17 cellular contexts compared by ENCODE assay signal in genomic region chr2:150140777-150141176, GRCh38.
DNase-seq lines count a peak whose midpoint lies in the region; ATAC-seq, FAIRE-seq and TF ChIP-seq lines count a peak whose summit lies in the region.
"Had no signal": no experiment of that assay in that cellular context is flagged by ENCODE, and none has a peak within 500 bp of the region (broad histone marks: within the 10 kb centered on the region; RNA-seq: fewer than 3 reads in every experiment).

No MANE protein-coding gene starts in this region.

- no peak for TF ChIP-seq RAD21 in A549 (conservative IDR thresholded peaks at IDR 0.05 in 1 of 2, IDR thresholded peaks at IDR 0.05 in 1 of 2)

- H3K36me3 ChIP-seq in SJSA1, result no peaks in the 10 kb centered on the region
- H3K36me3 ChIP-seq: Peyer's patch had no signal

- FAIRE-seq in A549 (lab: Jason Lieb, UNC) (no peak), G401.6 (lab: Jason Lieb, UNC) (peak; percentile 99)
- FAIRE-seq: A204.1, HepG2 had no signal

- POLR2A ChIA-PET in A549 (lab: Yijun Ruan, JAX), result interaction anchor here (0.7 kb wide), 1 partner anchor 60 kb away, joined by 3 read pairs; no protein-coding TSS in a partner anchor

- H3K27me3 ChIP-seq in SJSA1 (replicated peaks), result no peaks in the 10 kb centered on the region
- H3K27me3 ChIP-seq: Peyer's patch had no signal

- ATAC-seq in A549 (no peak), GM19455 (IDR thresholded peaks at IDR 0.05; ENCODE audit: unreplicated experiment) (no peak)
- ATAC-seq: HepG2 had no signal

- WGBS in A549 (ENCODE audit: missing lambda C conversion rate), result 79% methylated on average over 1 of the region's 1 CpG

- no peak for TF ChIP-seq POLR2A in A549 (IDR thresholded peaks at IDR 0.05; ENCODE audit: low read length)

- no peak for TF ChIP-seq EP300 in A549 (IDR thresholded peaks at IDR 0.05)

- peaks cover 16% of the 10 kb centered on the region for H3K9me3 ChIP-seq in A549
- H3K9me3 ChIP-seq in SJSA1 (replicated peaks), result no peaks in the 10 kb centered on the region
- H3K9me3 ChIP-seq: Peyer's patch had no signal

- no peak for TF ChIP-seq CTCF in A549 (IDR thresholded peaks at IDR 0.05)

- CTCF ChIA-PET in A549 (lab: Yijun Ruan, JAX), result no interaction called here

- peak overlapping the region; percentile 29; the same call in 2 of the 3 replicates for H3K4me2 ChIP-seq in A549

- H3K4me3 ChIP-seq in A549 (no peak overlapping the region), SJSA1 (no peak overlapping the region)
- H3K4me3 ChIP-seq: Peyer's patch had no signal

- H3K27ac ChIP-seq in A549 (peak overlapping the region; percentile 44 to 54; a peak in 5 of 6 replicates), SJSA1 (peak overlapping the region; percentile 89)
- H3K27ac ChIP-seq: Peyer's patch had no signal

- no peak for DNase-seq in A549 (ENCODE audit: low read depth in 1 of 2, low spot score in 1 of 2)
- no peak for DNase-seq in SJSA1 (ENCODE audit: low read depth in 1 of 2, low spot score in 2 of 2)
- peak; percentile 40 for DNase-seq in glomerular visceral epithelial cell (ENCODE audit: extremely low spot score)
- DNase-seq in midbrain (lab: John Stamatoyannopoulos, UW), result no peak
- DNase-seq in DMS53 treated with DMSO at 0.1 percent for 48 hours (lab: John Stamatoyannopoulos, UW; ENCODE audit: unreplicated experiment), result no peak
- DNase-seq in HUDEP-2 (lab: John Stamatoyannopoulos, UW; ENCODE audit: unreplicated experiment in 76 of 76), result no peak
- DNase-seq: AML-193; CD4-positive, alpha-beta T cell; DMS79 treated with DMSO at 0.1 percent for 48 hours; NCI-H187 treated with DMSO at 0.1 percent for 48 hours; NCI-H82; Peyer's patch; SHP77 treated with DMSO at 0.1 percent for 48 hours had no signal

- H3K4me1 ChIP-seq in A549 (peaks cover 49% of the 10 kb centered on the region), SJSA1 (replicated peaks) (peaks cover 45% of the 10 kb centered on the region)
- H3K4me1 ChIP-seq: Peyer's patch had no signal

TF ChIP-seq in A549, 52 proteins besides CTCF, POLR2A, EP300 and RAD21:
- TF ChIP-seq HOXA7 (CRISPR knock-in tag; IDR thresholded peaks at IDR 0.05), result no peak
- TF ChIP-seq RARB (CRISPR knock-in tag; IDR thresholded peaks at IDR 0.05), result no peak
- TF ChIP-seq SREBF2 (IDR thresholded peaks at IDR 0.05), result no peak
- no peak for TF ChIP-seq HDAC2 (IDR thresholded peaks at IDR 0.05)
- no peak for TF ChIP-seq RNF2 (IDR thresholded peaks at IDR 0.05; ENCODE audit: borderline replicate concordance, low read depth)
TF ChIP-seq in A549: peak in this region for 0.
